23 cellular contexts compared by ENCODE assay signal in the genomic region with DNA sequence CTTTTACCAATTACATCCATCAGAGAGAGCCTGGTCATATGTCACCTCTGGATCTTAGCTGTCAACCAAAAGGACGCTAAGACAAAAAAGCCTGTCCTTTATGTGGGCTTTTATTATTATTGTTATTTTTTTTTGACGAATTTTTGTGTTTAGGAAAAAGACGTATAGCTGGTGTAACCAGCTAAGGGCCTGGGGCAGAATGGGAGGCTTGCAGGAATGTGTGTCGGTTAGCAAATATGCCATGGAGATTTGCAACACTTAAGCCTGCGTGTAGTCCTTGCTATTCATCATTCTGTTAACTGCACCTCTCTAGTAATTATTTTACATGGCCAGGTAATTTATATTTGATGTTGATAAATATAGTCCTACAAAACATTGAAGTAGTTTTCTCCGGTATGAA.
DNase-seq lines count a peak whose midpoint lies in the region; ATAC-seq, FAIRE-seq and TF ChIP-seq lines count a peak whose summit lies in the region.
"Had no signal": no experiment of that assay in that cellular context is flagged by ENCODE, and none has a peak within 500 bp of the region (broad histone marks: within the 10 kb centered on the region; RNA-seq: fewer than 3 reads in every experiment).

No MANE protein-coding gene starts in this region.

- no peaks in the 10 kb centered on the region for H3K36me3 ChIP-seq in Caco-2 (ENCODE audit: control insufficient read depth, insufficient read depth, low read length)
- no peaks in the 10 kb centered on the region for H3K36me3 ChIP-seq in H1 (ENCODE audit: control insufficient read depth in 2 of 4, insufficient read depth in 4 of 4, low read length in 3 of 4)
- no peaks in the 10 kb centered on the region for H3K36me3 ChIP-seq in mesendoderm (ENCODE audit: control insufficient read depth, insufficient read depth, low read length)
- H3K36me3 ChIP-seq: BLaER1 had no signal

- WGBS in H1 (ENCODE audit: extremely low coverage in 1 of 2, insufficient coverage in 1 of 2, insufficient read length in 1 of 2, insufficient replicate concordance in 2 of 2, low coverage in 1 of 2, low lambda C conversion rate in 2 of 2, missing lambda C conversion rate in 1 of 2), 2 experiments: 86% methylated on average over 6 of the region's 6 CpGs; no CpG with 5 or more reads in 1 of the 2 experiments
- WGBS in mesendoderm (ENCODE audit: extremely low coverage, insufficient coverage, low lambda C conversion rate): 100% methylated on average over 3 of the region's 6 CpGs

- H3K23me2 ChIP-seq in H1 (ENCODE audit: low read depth, low read length): no peaks in the 10 kb centered on the region

- no peak for TF ChIP-seq RAD21 in H1 (IDR thresholded peaks at IDR 0.05 in 1 of 2, conservative IDR thresholded peaks at IDR 0.05 in 1 of 2; ENCODE audit: low read depth in 2 of 2, low read length in 2 of 2)

- H2BK120ac ChIP-seq in H1 (replicated peaks; ENCODE audit: low read depth, low read length) (no peak overlapping the region), mesendoderm (ENCODE audit: low read depth, low read length) (no peak overlapping the region)

- H3K4me2 ChIP-seq in H1 (ENCODE audit: insufficient read depth in 1 of 2, low read depth in 2 of 2, low read length in 2 of 2) (no peak overlapping the region), mesendoderm (ENCODE audit: low read length) (no peak overlapping the region)
- H3K4me2 ChIP-seq: BLaER1 had no signal

- H3K18ac ChIP-seq in H1 (ENCODE audit: extremely low read depth, low read length) (no peak overlapping the region), mesendoderm (ENCODE audit: low read length) (no peak overlapping the region)

- no peak overlapping the region for H2BK15ac ChIP-seq in H1 (ENCODE audit: low read length)
- no peak overlapping the region for H2BK15ac ChIP-seq in mesendoderm (replicated peaks; ENCODE audit: low read depth)

- no peak for ATAC-seq in natural killer cell treated with Interleukin-12 subunit alpha and Interleukin-12 subunit beta and Interleukin-15 and Interleukin-18, amount 100 ng/mL, for 72 hours
- ATAC-seq: CD8-positive, alpha-beta T cell had no signal

- no TSS peak for BruUV-seq in Caco-2 (replicated peaks; lab: Mats Ljungman, UMichigan)

- H3K23ac ChIP-seq in H1 (ENCODE audit: insufficient read length) (no peak overlapping the region), mesendoderm (ENCODE audit: low read length) (no peak overlapping the region)

- FAIRE-seq in H1 (lab: Jason Lieb, UNC): no peak
- FAIRE-seq: A204.1, D721Med, GM12891, GM18507 had no signal

- H2AK5ac ChIP-seq in H1 (ENCODE audit: low read depth, low read length) (no peak overlapping the region), mesendoderm (ENCODE audit: low read length) (no peak overlapping the region)

- no peaks in the 10 kb centered on the region for H3K27me3 Mint-ChIP-seq in Caco-2 (ENCODE audit: insufficient read depth, unreplicated experiment)
- no peaks in the 10 kb centered on the region for H3K27me3 Mint-ChIP-seq in natural killer cell treated with Interleukin-12 subunit alpha and Interleukin-12 subunit beta and Interleukin-15 and Interleukin-18, amount 100 ng/mL, for 72 hours
- H3K27me3 Mint-ChIP-seq: B cell; CD4-positive, CD25-positive, alpha-beta regulatory T cell had no signal

- no peak overlapping the region for H2BK20ac ChIP-seq in H1 (ENCODE audit: low read length)

- no peak for TF ChIP-seq EP300 in H1 (IDR thresholded peaks at IDR 0.05; ENCODE audit: borderline replicate concordance in 1 of 2, low read depth in 2 of 2, low read length in 2 of 2)

- peak overlapping the region; percentile 45 for H3K27ac Mint-ChIP-seq in Caco-2 (ENCODE audit: unreplicated experiment)
- H3K27ac Mint-ChIP-seq in natural killer cell treated with Interleukin-12 subunit alpha and Interleukin-12 subunit beta and Interleukin-15 and Interleukin-18, amount 100 ng/mL, for 72 hours: no peak overlapping the region
- H3K27ac Mint-ChIP-seq: B cell; CD4-positive, CD25-positive, alpha-beta regulatory T cell; CD8-positive, alpha-beta T cell had no signal

- H4K8ac ChIP-seq in H1 (ENCODE audit: extremely low read depth, insufficient read depth, low read length): no peak overlapping the region
- H4K8ac ChIP-seq in mesendoderm (ENCODE audit: low read depth, low read length): no peak overlapping the region

- no peak overlapping the region for H4K91ac ChIP-seq in H1 (replicated peaks; ENCODE audit: insufficient read length, low read length)

- POLR2A ChIA-PET in Caco-2 (lab: Charles Lee) (no interaction called here), H1 (lab: Charles Lee; ENCODE audit: partially characterized antibody) (no interaction called here)

- H3K4me1 ChIP-seq in Caco-2 (peaks cover 23% of the 10 kb centered on the region), H1 (replicated peaks in 1 of 4; ENCODE audit: control insufficient read depth in 3 of 4, insufficient read depth in 4 of 4, low read length in 3 of 4) (no peaks in the 10 kb centered on the region; a peak in 1 of 7 replicates), mesendoderm (ENCODE audit: control insufficient read depth, low read depth, low read length) (no peaks in the 10 kb centered on the region)
- H3K4me1 ChIP-seq: BLaER1 had no signal

- H3K27me3 ChIP-seq in Caco-2 (replicated peaks; ENCODE audit: control insufficient read depth, insufficient read depth, low read length) (no peaks in the 10 kb centered on the region), H1 (replicated peaks in 1 of 4; ENCODE audit: control insufficient read depth in 3 of 4, extremely low read depth in 1 of 4, insufficient read depth in 3 of 4, low read length in 3 of 4) (no peaks in the 10 kb centered on the region), mesendoderm (ENCODE audit: insufficient read depth, low read length, poor library complexity) (no peaks in the 10 kb centered on the region)
- H3K27me3 ChIP-seq: BLaER1 had no signal

- H3K79me1 ChIP-seq in H1 (ENCODE audit: low read depth, low read length): no peaks in the 10 kb centered on the region
- H3K79me1 ChIP-seq in mesendoderm (ENCODE audit: low read length): no peaks in the 10 kb centered on the region

- peaks cover 23% of the 10 kb centered on the region for H3K4me1 Mint-ChIP-seq in Caco-2 (ENCODE audit: low read depth, unreplicated experiment)
- no peaks in the 10 kb centered on the region for H3K4me1 Mint-ChIP-seq in natural killer cell treated with Interleukin-12 subunit alpha and Interleukin-12 subunit beta and Interleukin-15 and Interleukin-18, amount 100 ng/mL, for 72 hours (ENCODE audit: low read depth in 2 of 2)
- H3K4me1 Mint-ChIP-seq: B cell had no signal

- H4K5ac ChIP-seq in H1 (ENCODE audit: insufficient read length, low read depth, low read length) (no peak overlapping the region), mesendoderm (ENCODE audit: low read length) (no peak overlapping the region)

- H3K4me3 Mint-ChIP-seq in Caco-2 (ENCODE audit: unreplicated experiment): no peak overlapping the region
- H3K4me3 Mint-ChIP-seq in natural killer cell treated with Interleukin-12 subunit alpha and Interleukin-12 subunit beta and Interleukin-15 and Interleukin-18, amount 100 ng/mL, for 72 hours: no peak overlapping the region
- H3K4me3 Mint-ChIP-seq: B cell; CD4-positive, CD25-positive, alpha-beta regulatory T cell; CD8-positive, alpha-beta T cell had no signal

- peaks cover 4% of the 10 kb centered on the region; the same call in 1 of the 2 replicates for H3K9me3 ChIP-seq in Caco-2
- no peaks in the 10 kb centered on the region for H3K9me3 ChIP-seq in H1 (ENCODE audit: insufficient read depth in 2 of 2, low read depth in 1 of 2, low read length in 1 of 2)
- H3K9me3 ChIP-seq: BLaER1 had no signal

- no peaks in the 10 kb centered on the region for H3K79me2 ChIP-seq in H1 (ENCODE audit: control insufficient read depth in 1 of 2, insufficient read depth in 2 of 2, low read length in 2 of 2)
- no peaks in the 10 kb centered on the region for H3K79me2 ChIP-seq in mesendoderm (ENCODE audit: control insufficient read depth, insufficient read depth, low read length)

- intact Hi-C loops in Caco-2 (cut with micrococcal nuclease; ENCODE audit: unreplicated experiment): no loop called here

- CTCF ChIA-PET in Caco-2 (lab: Charles Lee) (no interaction called here), H1 (lab: Charles Lee; ENCODE audit: partially characterized antibody) (interaction anchor here (0.9 to 1.5 kb wide), 2 partner anchors 159 to 307 kb away, joined by 3 read pairs; no protein-coding TSS in a partner anchor)

- H3K4ac ChIP-seq in H1 (replicated peaks; ENCODE audit: insufficient read length, low read depth, low read length) (no peak overlapping the region), mesendoderm (ENCODE audit: low read depth, low read length) (no peak overlapping the region)

- DNase-seq in Caco-2 (no peak), H1 (ENCODE audit: low read depth in 1 of 2, low spot score in 2 of 2) (no peak), mesendoderm (peak; percentile 40), glomerular visceral epithelial cell (ENCODE audit: extremely low spot score) (no peak)
- no peak for DNase-seq in stimulated activated naive CD4-positive, alpha-beta T cell treated with Interleukin-2 at 50 U/mL for 16 hours (lab: John Stamatoyannopoulos, UW)
- no peak for DNase-seq in natural killer cell treated with Interleukin-12 subunit alpha and Interleukin-12 subunit beta and Interleukin-15 and Interleukin-18, amount 100 ng/mL, for 72 hours (ENCODE audit: low spot score)
- DNase-seq: CD4-positive, CD25-positive, alpha-beta regulatory T cell; CD8-positive, alpha-beta T cell; DMS 273 treated with DMSO at 0.1 percent for 48 hours; DMS79; EL; GF-D8; GOT3; H7; HCEC 1CT had no signal

- H2BK5ac ChIP-seq in H1 (ENCODE audit: low read depth, low read length) (no peak overlapping the region), mesendoderm (ENCODE audit: low read length) (no peak overlapping the region)

- TF ChIP-seq CTCF in Caco-2 (IDR thresholded peaks at IDR 0.05; ENCODE audit: insufficient read depth in 1 of 2, low read depth in 1 of 2, low read length in 1 of 2, severe bottlenecking in 1 of 2, unreplicated experiment in 1 of 2) (no peak), H1 (IDR thresholded peaks at IDR 0.05; ENCODE audit: control extremely low read depth in 1 of 3, insufficient read depth in 1 of 3, low read depth in 1 of 3, low read length in 3 of 3) (no peak)

- no peak overlapping the region for H3K56ac ChIP-seq in H1 (replicated peaks; ENCODE audit: insufficient read length, low read depth, low read length)
- H3K56ac ChIP-seq in mesendoderm (ENCODE audit: low read length): no peak overlapping the region

- no peak overlapping the region for H3K14ac ChIP-seq in H1 (ENCODE audit: insufficient read length)

- peaks cover 32% of the 10 kb centered on the region for H3K9me3 Mint-ChIP-seq in Caco-2 (ENCODE audit: unreplicated experiment)
- H3K9me3 Mint-ChIP-seq in natural killer cell treated with Interleukin-12 subunit alpha and Interleukin-12 subunit beta and Interleukin-15 and Interleukin-18, amount 100 ng/mL, for 72 hours: peaks cover 19% of the 10 kb centered on the region

- no peak overlapping the region for H3K27ac ChIP-seq in H1 (ENCODE audit: low read depth, low read length)
- no peak overlapping the region for H3K27ac ChIP-seq in mesendoderm (ENCODE audit: low read depth, low read length)
- H3K27ac ChIP-seq: 22Rv1, BLaER1, C4-2B had no signal

- no peaks in the 10 kb centered on the region for H3K36me3 Mint-ChIP-seq in Caco-2 (ENCODE audit: insufficient read depth, unreplicated experiment)
- peaks cover 6% of the 10 kb centered on the region for H3K36me3 Mint-ChIP-seq in natural killer cell treated with Interleukin-12 subunit alpha and Interleukin-12 subunit beta and Interleukin-15 and Interleukin-18, amount 100 ng/mL, for 72 hours
- H3K36me3 Mint-ChIP-seq: CD4-positive, CD25-positive, alpha-beta regulatory T cell; CD8-positive, alpha-beta T cell had no signal

- H2BK12ac ChIP-seq in H1 (ENCODE audit: low read depth, low read length): no peak overlapping the region

- H3K9ac ChIP-seq in H1 (replicated peaks in 1 of 4; ENCODE audit: extremely low read depth in 1 of 4, low read depth in 3 of 4, low read length in 3 of 4) (no peak overlapping the region), mesendoderm (ENCODE audit: low read length) (no peak overlapping the region)
- H3K9ac ChIP-seq: BLaER1 had no signal

- H2AFZ ChIP-seq in H1 (ENCODE audit: low read length): no peak overlapping the region

- no peaks in the 10 kb centered on the region for H4K20me1 ChIP-seq in H1 (replicated peaks in 1 of 2; ENCODE audit: control insufficient read depth in 1 of 2, insufficient read depth in 2 of 2, low read length in 2 of 2)
- H4K20me1 ChIP-seq: BLaER1 had no signal

- no peak for TF ChIP-seq POLR2A in H1 (IDR thresholded peaks at IDR 0.05; ENCODE audit: control extremely low read depth in 1 of 2, low read depth in 2 of 2, low read length in 2 of 2)

- no peak overlapping the region for H3K4me3 ChIP-seq in Caco-2 (ENCODE audit: low read depth, low read length)
- H3K4me3 ChIP-seq in H1 (ENCODE audit: extremely low read depth in 1 of 4, insufficient read depth in 2 of 4, low read depth in 3 of 4, low read length in 4 of 4): no peak overlapping the region
- H3K4me3 ChIP-seq in mesendoderm (ENCODE audit: low read length): no peak overlapping the region
- H3K4me3 ChIP-seq: BLaER1 had no signal
